26 cellular contexts compared by ENCODE assay signal in the genomic region with DNA sequence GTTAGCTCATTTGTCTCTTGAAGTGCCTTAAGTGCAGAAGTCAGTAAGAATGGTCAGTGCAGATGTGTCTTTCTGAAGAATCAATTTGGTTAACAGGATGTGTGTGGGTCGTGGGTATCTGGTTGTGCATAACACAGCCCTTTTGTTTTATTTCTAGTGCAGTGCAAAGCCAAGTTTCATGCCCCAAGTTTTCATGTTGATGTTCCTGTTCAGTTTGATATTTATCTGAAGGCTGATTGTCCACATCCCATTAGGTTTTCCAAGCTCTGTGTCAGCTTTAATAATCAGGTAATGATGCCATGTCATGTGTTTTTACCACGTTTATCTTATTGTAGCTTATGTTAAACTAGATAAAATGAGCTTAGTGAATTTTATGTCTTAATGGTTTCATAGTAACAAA.
"Had no signal": no experiment of that assay in that cellular context is flagged by ENCODE, and none has a peak within 500 bp of the region (broad histone marks: within the 10 kb centered on the region; RNA-seq: fewer than 3 reads in every experiment).

No MANE protein-coding gene starts in this region.

- H3K27ac ChIP-seq: colonic mucosa, epithelial cell of prostate, esophagus squamous epithelium, gastroesophageal sphincter, heart left ventricle, hepatocyte, left lung, lower lobe of right lung had no signal

- H3K9me3 Mint-ChIP-seq: dendritic cell treated with granulocyte-macrophage colony-stimulating factor and Interleukin-4, amounts not matched to agents 40 ng/mL and 50 ng/mL, for 4 days; effector memory CD8-positive, alpha-beta T cell; endodermal cell; immature natural killer cell; mesothelial cell of epicardium; naive B cell had no signal

- H3K4me1 Mint-ChIP-seq: endodermal cell, immature natural killer cell, mesothelial cell of epicardium, naive B cell had no signal

- FAIRE-seq: endometrium, frontal cortex, keratinocyte had no signal

- DNase-seq: colonic mucosa; cortex of kidney; effector CD8-positive, alpha-beta T cell; effector memory CD8-positive, alpha-beta T cell; endodermal cell; erythroblast; esophagus squamous epithelium; foreskin fibroblast; heart left ventricle; hypothalamus; immature natural killer cell; left cardiac atrium; left ventricle myocardium superior; lower lobe of right lung; mesenchymal stem cell; mucosa of descending colon; naive B cell had no signal

- H3K4me1 ChIP-seq: colonic mucosa, esophagus squamous epithelium, gastroesophageal sphincter, heart left ventricle, left lung, lower lobe of right lung had no signal

- H3K27ac Mint-ChIP-seq: dendritic cell treated with granulocyte-macrophage colony-stimulating factor and Interleukin-4, amounts not matched to agents 40 ng/mL and 50 ng/mL, for 4 days; effector memory CD8-positive, alpha-beta T cell; endodermal cell; immature natural killer cell; mesothelial cell of epicardium; naive B cell had no signal

- H3K4me3 Mint-ChIP-seq: dendritic cell treated with granulocyte-macrophage colony-stimulating factor and Interleukin-4, amounts not matched to agents 40 ng/mL and 50 ng/mL, for 4 days; effector memory CD8-positive, alpha-beta T cell; endodermal cell; immature natural killer cell; mesothelial cell of epicardium; naive B cell had no signal

- H3K27me3 Mint-ChIP-seq: dendritic cell treated with granulocyte-macrophage colony-stimulating factor and Interleukin-4, amounts not matched to agents 40 ng/mL and 50 ng/mL, for 4 days; effector memory CD8-positive, alpha-beta T cell; naive B cell had no signal

- H3K4me3 ChIP-seq: colonic mucosa, esophagus squamous epithelium, gastroesophageal sphincter, heart left ventricle, hepatocyte, left lung, lower lobe of right lung, mucosa of descending colon had no signal

- H3K9me3 ChIP-seq: colonic mucosa, esophagus squamous epithelium, gastroesophageal sphincter, heart left ventricle, left lung, lower lobe of right lung, mucosa of descending colon had no signal

- H3K27me3 ChIP-seq: colonic mucosa, esophagus squamous epithelium, gastroesophageal sphincter, heart left ventricle, hepatocyte, left lung had no signal
